In genomic region chr16:80253741-80254140, GRCh38 we compare ENCODE assay signal across 23 cellular contexts.
"Had no signal": no experiment of that assay in that cellular context is flagged by ENCODE, and none has a peak within 500 bp of the region (broad histone marks: within the 10 kb centered on the region; RNA-seq: fewer than 3 reads in every experiment).

No MANE protein-coding gene starts in this region.

- DNase-seq: colonic mucosa; effector CD8-positive, alpha-beta T cell; endodermal cell; foreskin fibroblast; gastrocnemius medialis; glutamatergic neuron; heart right ventricle; mesenchymal stem cell; midbrain; naive thymus-derived CD4-positive, alpha-beta T cell; nephron progenitor cell; occipital lobe; stimulated activated CD4-positive, alpha-beta T cell treated with anti-CD3 and anti-CD28 coated beads, Interleukin-12 subunit alpha, Interleukin-12 subunit beta, amount 100 ng/mL, for 4 hours; stimulated activated CD4-positive, alpha-beta T cell treated with anti-CD3 and anti-CD28 coated beads, Interleukin-1b, Interleukin-23, amount 100 ng/mL, for 48 hours; stimulated activated CD4-positive, alpha-beta T cell treated with anti-CD3 and anti-CD28 coated beads, Interleukin-4, amount 100 ng/mL, for 1 hour; stimulated activated naive CD4-positive, alpha-beta T cell treated with Interleukin-2 at 50 U/mL for 16 hours; stomach; tibial artery had no signal

- ATAC-seq: esophagus mucosa; gastrocnemius medialis; heart right ventricle; left lobe of liver; naive thymus-derived CD4-positive, alpha-beta T cell; sciatic nerve; stimulated activated effector memory CD8-positive, alpha-beta T cell treated with anti-CD3 and anti-CD28 coated beads, Interleukin-12 subunit alpha, Interleukin-12 subunit beta, amount 100 ng/mL, for 72 hours had no signal

- FAIRE-seq: islet of Langerhans had no signal
